ENCODE assay signal across 8 cellular contexts in genomic region chr12:106301241-106301610, GRCh38. TPM values are rescaled to one million over a fixed set of nuclear protein-coding genes. Genes with fewer than 3 reads are reported as not detected.
DNase-seq lines count a peak whose midpoint lies in the region; ATAC-seq and TF ChIP-seq lines count a peak whose summit lies in the region.

No MANE protein-coding gene starts in this region.

- H3K27me3 Mint-ChIP-seq in brain = no peaks in the 10 kb centered on the region
- no peaks in the 10 kb centered on the region for H3K27me3 Mint-ChIP-seq in mesothelial cell of epicardium (ENCODE audit: low read depth)

- no peaks in the 10 kb centered on the region for H3K9me3 ChIP-seq in left ventricle myocardium inferior (replicated peaks)
- no peaks in the 10 kb centered on the region for H3K9me3 ChIP-seq in upper lobe of right lung

- H3K4me1 Mint-ChIP-seq in brain = peaks cover 52% of the 10 kb centered on the region
- peaks cover 19% of the 10 kb centered on the region for H3K4me1 Mint-ChIP-seq in mesothelial cell of epicardium

- H3K4me1 ChIP-seq in left ventricle myocardium inferior (peaks cover 74% of the 10 kb centered on the region), upper lobe of right lung (peaks cover 34% of the 10 kb centered on the region)

- H3K9me3 Mint-ChIP-seq in brain (peaks cover 0 to 3% (median 0%) of the 10 kb centered on the region in 5 experiments), mesothelial cell of epicardium (no peaks in the 10 kb centered on the region)

- DNase-seq in left ventricle myocardium inferior = no peak
- no peak for DNase-seq in Right ventricle myocardium inferior (ENCODE audit: missing footprints)
- no peak for DNase-seq in mesothelial cell of epicardium (ENCODE audit: low spot score in 2 of 2, unreplicated experiment in 2 of 2)
- DNase-seq in upper lobe of right lung = no peak
- no peak for DNase-seq in NCI-H2196 (lab: John Stamatoyannopoulos, UW; ENCODE audit: unreplicated experiment)

- H3K27ac ChIP-seq in left ventricle myocardium inferior (replicated peaks) (peak overlapping the region; percentile 98), upper lobe of right lung (peak overlapping the region; percentile 98)

- intact Hi-C loops in left ventricle myocardium inferior (cut with micrococcal nuclease) (no loop called here), Right ventricle myocardium inferior (cut with DNase I) (loop anchor here (10.0 kb wide), 1 partner anchor 156 kb away; no protein-coding TSS in a partner anchor), upper lobe of right lung (cut with DNase I) (no loop called here)

- ATAC-seq in Right ventricle myocardium inferior (no peak), upper lobe of right lung (no peak), HG02798 (IDR thresholded peaks at IDR 0.05; ENCODE audit: poor library complexity, unreplicated experiment) (no peak), HG03196 (IDR thresholded peaks at IDR 0.05; ENCODE audit: unreplicated experiment) (no peak)

- H3K36me3 ChIP-seq in left ventricle myocardium inferior (no peaks in the 10 kb centered on the region), upper lobe of right lung (no peaks in the 10 kb centered on the region)

- H3K27me3 ChIP-seq in left ventricle myocardium inferior (ENCODE audit: low read depth) (no peaks in the 10 kb centered on the region), upper lobe of right lung (no peaks in the 10 kb centered on the region)

- peak overlapping the region; percentile 85 to 92 (median 89) for H3K4me3 Mint-ChIP-seq in brain
- H3K4me3 Mint-ChIP-seq in mesothelial cell of epicardium = peak overlapping the region; percentile 76

- H3K36me3 Mint-ChIP-seq in brain (no peaks in the 10 kb centered on the region), mesothelial cell of epicardium (no peaks in the 10 kb centered on the region)

- H3K4me3 ChIP-seq in left ventricle myocardium inferior = peak overlapping the region; percentile 97
- no peak overlapping the region for H3K4me3 ChIP-seq in upper lobe of right lung

- TF ChIP-seq CTCF in left ventricle myocardium inferior (IDR thresholded peaks at IDR 0.05; ENCODE audit: borderline replicate concordance) = no peak
- no peak for TF ChIP-seq CTCF in brain (conservative IDR thresholded peaks at IDR 0.05)
- TF ChIP-seq CTCF in mesothelial cell of epicardium (IDR thresholded peaks at IDR 0.05; ENCODE audit: unreplicated experiment) = no peak
- TF ChIP-seq CTCF in upper lobe of right lung (IDR thresholded peaks at IDR 0.05) = no peak

- H3K27ac Mint-ChIP-seq in brain (peak overlapping the region; percentile 78 to 96 (median 90)), mesothelial cell of epicardium (peak overlapping the region; percentile 92)

RNA-seq across cellular contexts. Expression of gene TCP11L2, which starts 1.3 kb away (rescaled TPM):
- 126 TPM for total RNA-seq in left ventricle myocardium inferior
- total RNA-seq in Right ventricle myocardium inferior = 93.7 TPM
- 3.6 TPM for polyA plus RNA-seq in brain (ENCODE audit: insufficient read depth, low read depth, low replicate concordance)
- 21.7 to 24.3 TPM (median 22.4 TPM) in 3 replicates for total RNA-seq in mesothelial cell of epicardium
- total RNA-seq in upper lobe of right lung = 37.7 TPM

RNA-seq across cellular contexts. Expression of gene CKAP4, which starts 53.4 kb away (rescaled TPM):
- total RNA-seq in left ventricle myocardium inferior = 51.8 TPM
- total RNA-seq in Right ventricle myocardium inferior = 40.2 TPM
- polyA plus RNA-seq in brain (ENCODE audit: insufficient read depth, low read depth, low replicate concordance) = 35.6 TPM
- total RNA-seq in mesothelial cell of epicardium = 174 to 180 TPM (median 178 TPM) in 3 replicates
- total RNA-seq in upper lobe of right lung = 40.3 TPM

RNA-seq across cellular contexts. Expression of gene POLR3B, which starts 56.3 kb away (rescaled TPM):
- 8.5 TPM for total RNA-seq in left ventricle myocardium inferior
- total RNA-seq in Right ventricle myocardium inferior = 7.3 TPM
- 5.5 TPM for polyA plus RNA-seq in brain (ENCODE audit: insufficient read depth, low read depth, low replicate concordance)
- total RNA-seq in mesothelial cell of epicardium = 10.9 to 14.2 TPM (median 11.0 TPM) in 3 replicates
- total RNA-seq in upper lobe of right lung = 11.3 TPM
